ENCODE assay signal across 19 cellular contexts in the genomic region with DNA sequence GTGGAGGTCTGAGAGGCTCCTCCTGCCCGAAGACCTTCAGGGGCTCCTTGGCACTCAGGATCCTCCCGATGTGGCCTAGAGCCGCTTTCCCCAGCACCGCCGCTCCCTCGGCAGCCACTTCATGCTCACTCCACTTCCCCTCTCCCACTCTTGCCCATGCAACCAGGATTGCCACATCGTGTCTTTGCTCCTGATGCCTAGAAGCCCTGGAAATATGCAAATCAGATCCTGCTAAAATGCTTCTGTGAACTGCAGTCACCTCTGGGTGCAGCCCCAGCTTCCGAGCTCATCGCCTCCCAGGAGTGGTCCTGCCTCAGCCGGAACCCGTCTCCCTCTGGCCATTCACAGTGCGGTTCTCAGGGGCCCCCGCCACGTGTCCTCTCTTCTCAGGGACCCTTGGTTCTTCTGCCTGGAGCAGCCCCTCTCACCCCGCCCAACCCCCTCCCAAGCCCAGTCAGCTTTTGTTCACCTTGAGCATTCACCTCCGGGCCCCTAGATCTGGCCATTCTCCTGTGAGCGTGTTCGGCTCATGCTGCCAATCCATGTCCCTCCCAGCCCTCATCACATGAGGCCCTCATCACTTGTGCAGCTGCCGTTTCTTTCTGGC.
DNase-seq lines count a peak whose midpoint lies in the region; ATAC-seq and TF ChIP-seq lines count a peak whose summit lies in the region.
"Had no signal": no experiment of that assay in that cellular context is flagged by ENCODE, and none has a peak within 500 bp of the region (broad histone marks: within the 10 kb centered on the region; RNA-seq: fewer than 3 reads in every experiment).

No MANE protein-coding gene starts in this region.

- H3K4me1 ChIP-seq in sigmoid colon (no peaks in the 10 kb centered on the region), foreskin keratinocyte (no peaks in the 10 kb centered on the region)
- H3K4me1 ChIP-seq: A549 had no signal

- peak; percentile 68 for DNase-seq in cardiac septum (ENCODE audit: low spot score)
- DNase-seq in left ventricle myocardium superior, result no peak
- DNase-seq in mesenteric fat pad (ENCODE audit: low spot score), result peak; percentile 49
- peak; percentile 55 for DNase-seq in sigmoid colon
- no peak for DNase-seq in foreskin keratinocyte
- no peak for DNase-seq in NCI-H1092 treated with DMSO at 0.1 percent for 48 hours (lab: John Stamatoyannopoulos, UW)
- DNase-seq in NK-92 (lab: John Stamatoyannopoulos, UW; ENCODE audit: unreplicated experiment), result no peak
- DNase-seq: AML-193; CD4-positive, alpha-beta memory T cell; DMS53; DND-41; EL; HCEC 1CT had no signal

- TF ChIP-seq CTCF in sigmoid colon (IDR thresholded peaks at IDR 0.05), result no peak
- no peak for TF ChIP-seq CTCF in foreskin keratinocyte (conservative IDR thresholded peaks at IDR 0.05)

- H3K27me3 ChIP-seq in sigmoid colon (peaks cover 0 to 15% (median 0%) of the 10 kb centered on the region in 3 donors), foreskin keratinocyte (no peaks in the 10 kb centered on the region)

- no peak for TF ChIP-seq EP300 in sigmoid colon (IDR thresholded peaks at IDR 0.05)

- H3K27ac ChIP-seq in sigmoid colon (no peak overlapping the region), foreskin keratinocyte (no peak overlapping the region)
- H3K27ac ChIP-seq: 22Rv1, A549, C4-2B had no signal

- H3K36me3 ChIP-seq in sigmoid colon, result no peaks in the 10 kb centered on the region

- intact Hi-C loops in cardiac septum (cut with DNase I) (no loop called here), left ventricle myocardium superior (cut with micrococcal nuclease) (no loop called here), sigmoid colon (cut with DNase I) (no loop called here)

- TF ChIP-seq POLR2A in sigmoid colon (IDR thresholded peaks at IDR 0.05), result no peak

- no peaks in the 10 kb centered on the region for H3K9me3 ChIP-seq in sigmoid colon
- H3K9me3 ChIP-seq: A549 had no signal

- whole genome bisulfite sequencing in sigmoid colon, 2 donors, result 76 to 81% methylated on average over 19 of the region's 19 CpGs

- ATAC-seq in left ventricle myocardium superior (no peak), GM21786 (IDR thresholded peaks at IDR 0.05; ENCODE audit: unreplicated experiment) (no peak), foreskin keratinocyte (no peak)
- ATAC-seq: A549, GM12878, GM23338 had no signal

- H3K4me3 ChIP-seq in sigmoid colon, result no peak overlapping the region
- H3K4me3 ChIP-seq: A549, GM12878, GM23338 had no signal

Comparison
In these comparisons a context has a peak if more than half of its experiments do, and no peak if none do; other contexts are left out.
1. DNase-seq: peak in cardiac septum (single experiment), mesenteric fat pad (single experiment) and sigmoid colon (single experiment); none in left ventricle myocardium superior (single experiment), foreskin keratinocyte (0 of 2), NCI-H1092 treated with DMSO at 0.1 percent for 48 hours (single experiment) and NK-92 (single experiment).